In genomic region chr13:95272076-95272475, GRCh38 we compare ENCODE assay signal across 7 cellular contexts. TPM values are rescaled to one million over a fixed set of nuclear protein-coding genes. Genes with fewer than 3 reads are reported as not detected.
DNase-seq lines count a peak whose midpoint lies in the region; TF ChIP-seq lines count a peak whose summit lies in the region.
"Not testable (repeated sequence)": the region's sequence is repeated elsewhere in the genome, so short reads cannot be mapped to it uniquely, and the experiment has no call there.

No MANE protein-coding gene starts in this region.

- H3K27me3 ChIP-seq in CD8-positive, alpha-beta memory T cell (ENCODE audit: insufficient read depth, low read length, poor library complexity, severe bottlenecking); SJSA1 (replicated peaks); right atrium auricular region; muscle layer of colon (ENCODE audit: control insufficient read depth in 1 of 2, insufficient read depth in 2 of 2, low read length in 2 of 2); prostate gland (replicated peaks; ENCODE audit: insufficient read depth); stomach smooth muscle (ENCODE audit: control insufficient read depth in 1 of 2, insufficient read depth in 2 of 2, low read length in 2 of 2): not testable (repeated sequence)

- intact Hi-C loops in dendritic cell treated with granulocyte-macrophage colony-stimulating factor and Interleukin-4, amounts not matched to agents 40 ng/mL and 50 ng/mL, for 4 days (cut with micrococcal nuclease) = loop anchor here (5.0 kb wide), 1 partner anchor 45 kb away; no protein-coding TSS in a partner anchor
- intact Hi-C loops in prostate gland (cut with DNase I) = not testable (repeated sequence)

- peaks cover 7 to 16% (median 13%) of the 10 kb centered on the region in 3 donors for H3K36me3 Mint-ChIP-seq in CD8-positive, alpha-beta memory T cell
- H3K36me3 Mint-ChIP-seq in dendritic cell treated with granulocyte-macrophage colony-stimulating factor and Interleukin-4, amounts not matched to agents 40 ng/mL and 50 ng/mL, for 4 days (ENCODE audit: low read depth) = peaks cover 12% of the 10 kb centered on the region

- CTCF ChIA-PET in CD8-positive, alpha-beta memory T cell (lab: Charles Lee) = not testable (repeated sequence)

- not testable (repeated sequence) for H3K4me3 Mint-ChIP-seq in CD8-positive, alpha-beta memory T cell; dendritic cell treated with granulocyte-macrophage colony-stimulating factor and Interleukin-4, amounts not matched to agents 40 ng/mL and 50 ng/mL, for 4 days

- not testable (repeated sequence) for DNase-seq in CD8-positive, alpha-beta memory T cell; SJSA1 (ENCODE audit: low read depth in 1 of 2, low spot score in 2 of 2); right atrium auricular region (ENCODE audit: low spot score); prostate gland (ENCODE audit: low spot score)

- not testable (repeated sequence) for H3K4me3 ChIP-seq in CD8-positive, alpha-beta memory T cell (ENCODE audit: low read length); SJSA1; right atrium auricular region; muscle layer of colon (ENCODE audit: low read depth in 1 of 2, low read length in 2 of 2); prostate gland; stomach smooth muscle (ENCODE audit: low read length in 2 of 2)

- POLR2A ChIA-PET in CD8-positive, alpha-beta memory T cell (lab: Charles Lee) = not testable (repeated sequence)

- not testable (repeated sequence) for H3K4me1 ChIP-seq in CD8-positive, alpha-beta memory T cell (ENCODE audit: insufficient read depth, low read length); right atrium auricular region
- H3K4me1 ChIP-seq in SJSA1 (replicated peaks) = peaks cover 65% of the 10 kb centered on the region
- H3K4me1 ChIP-seq in muscle layer of colon (ENCODE audit: insufficient read depth, low read length) = peaks cover 75% of the 10 kb centered on the region
- peaks cover 55% of the 10 kb centered on the region for H3K4me1 ChIP-seq in prostate gland (replicated peaks)
- H3K4me1 ChIP-seq in stomach smooth muscle (ENCODE audit: control insufficient read depth, insufficient read depth, low read length) = peaks cover 43% of the 10 kb centered on the region

- not testable (repeated sequence) for H3K9me3 ChIP-seq in CD8-positive, alpha-beta memory T cell (ENCODE audit: low read length); SJSA1 (replicated peaks); right atrium auricular region; muscle layer of colon (ENCODE audit: low read length); prostate gland; stomach smooth muscle (ENCODE audit: control insufficient read depth in 2 of 2, low read length in 2 of 2)

- not testable (repeated sequence) for H3K27me3 Mint-ChIP-seq in CD8-positive, alpha-beta memory T cell; dendritic cell treated with granulocyte-macrophage colony-stimulating factor and Interleukin-4, amounts not matched to agents 40 ng/mL and 50 ng/mL, for 4 days

- not testable (repeated sequence) for H3K27ac Mint-ChIP-seq in CD8-positive, alpha-beta memory T cell
- H3K27ac Mint-ChIP-seq in dendritic cell treated with granulocyte-macrophage colony-stimulating factor and Interleukin-4, amounts not matched to agents 40 ng/mL and 50 ng/mL, for 4 days = peak overlapping the region; percentile 55

- H3K4me1 Mint-ChIP-seq in CD8-positive, alpha-beta memory T cell = not testable (repeated sequence)
- H3K4me1 Mint-ChIP-seq in dendritic cell treated with granulocyte-macrophage colony-stimulating factor and Interleukin-4, amounts not matched to agents 40 ng/mL and 50 ng/mL, for 4 days (ENCODE audit: low read depth) = peaks cover 42% of the 10 kb centered on the region

- H3K36me3 ChIP-seq in CD8-positive, alpha-beta memory T cell (ENCODE audit: insufficient read depth, low read length); SJSA1; right atrium auricular region; muscle layer of colon (ENCODE audit: insufficient read depth, low read length); prostate gland; stomach smooth muscle (ENCODE audit: control insufficient read depth in 2 of 2, insufficient read depth in 2 of 2, low read length in 2 of 2): not testable (repeated sequence)

- H3K9ac ChIP-seq in muscle layer of colon (ENCODE audit: low read length); stomach smooth muscle (ENCODE audit: low read length in 2 of 2): not testable (repeated sequence)

- WGBS in prostate gland = 49% methylated on average over 7 of the region's 7 CpGs

- peak overlapping the region; percentile 62 for H3K27ac ChIP-seq in CD8-positive, alpha-beta memory T cell (ENCODE audit: low read depth, low read length)
- H3K27ac ChIP-seq in SJSA1 (peak overlapping the region; percentile 68), right atrium auricular region (peak overlapping the region; percentile 31 to 67), muscle layer of colon (ENCODE audit: low read depth, low read length) (peak overlapping the region; percentile 78), prostate gland (peak overlapping the region; percentile 89 to 94), stomach smooth muscle (ENCODE audit: low read length) (peak overlapping the region; percentile 87)

- H3K9me3 Mint-ChIP-seq in CD8-positive, alpha-beta memory T cell; dendritic cell treated with granulocyte-macrophage colony-stimulating factor and Interleukin-4, amounts not matched to agents 40 ng/mL and 50 ng/mL, for 4 days: not testable (repeated sequence)

- TF ChIP-seq CTCF in right atrium auricular region (IDR thresholded peaks at IDR 0.05); prostate gland (IDR thresholded peaks at IDR 0.05): not testable (repeated sequence)

- TF ChIP-seq POLR2A in prostate gland (IDR thresholded peaks at IDR 0.05) = not testable (repeated sequence)

RNA-seq across cellular contexts. Expression of gene ABCC4, which starts 29.2 kb away (rescaled TPM):
- 10 to 100 TPM; 11.2 to 12.5 TPM for total RNA-seq in CD8-positive, alpha-beta memory T cell
- 3.0 TPM for polyA plus RNA-seq in CD8-positive, alpha-beta memory T cell
- 12.9 and 27.8 TPM in 2 replicates for total RNA-seq in SJSA1 (2014; rRNA removed; shearing (Covaris generic))
- total RNA-seq in right atrium auricular region (1 to 10 TPM; 3.0 to 4.2 TPM), prostate gland (10 to 100 TPM; 33.3 to 48.4 TPM)
